Comparison of ENCODE assay signal across 26 cellular contexts in the genomic region with DNA sequence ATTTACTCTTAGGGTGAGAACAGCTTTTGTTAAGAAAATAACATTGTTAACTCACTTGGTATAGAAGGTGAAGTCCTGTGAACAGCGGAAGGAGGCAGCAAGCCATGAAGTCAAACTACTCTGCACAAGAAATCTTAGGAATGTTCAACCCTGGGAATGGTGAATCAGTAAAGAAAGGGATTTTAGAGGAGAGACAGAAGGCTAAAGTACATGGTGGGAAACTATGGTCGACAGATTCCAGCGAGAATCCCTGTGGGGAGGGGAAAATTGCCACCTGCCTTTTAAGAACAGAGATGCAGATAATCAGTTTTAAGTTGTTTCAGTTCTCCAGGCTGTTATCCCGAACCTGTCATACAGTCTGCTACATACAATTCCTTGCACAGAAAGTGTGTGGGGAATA.
DNase-seq lines count a peak whose midpoint lies in the region; ATAC-seq and TF ChIP-seq lines count a peak whose summit lies in the region.
"Had no signal": no experiment of that assay in that cellular context is flagged by ENCODE, and none has a peak within 500 bp of the region (broad histone marks: within the 10 kb centered on the region; RNA-seq: fewer than 3 reads in every experiment).

No MANE protein-coding gene starts in this region.

- H3K9me3 ChIP-seq in NT2/D1 (ENCODE audit: insufficient read depth, low read length) (no peaks in the 10 kb centered on the region), endodermal cell (ENCODE audit: control insufficient read depth, low read length) (no peaks in the 10 kb centered on the region)
- H3K9me3 ChIP-seq: colonic mucosa, heart left ventricle, MG63, spleen, stomach had no signal

- no peak overlapping the region for H3K4me3 Mint-ChIP-seq in endodermal cell
- H3K4me3 Mint-ChIP-seq: activated naive CD8-positive, alpha-beta T cell treated with anti-CD3 and anti-CD28 coated beads for 36 hours; naive B cell; T-helper 1 cell treated with Interleukin-12 subunit alpha and Interleukin-12 subunit beta and Interleukin-4 antibody, amounts not matched to agents 30 μg/mL and 1 μg/mL, for 36 hours had no signal

- no peaks in the 10 kb centered on the region for H3K9me3 Mint-ChIP-seq in endodermal cell
- H3K9me3 Mint-ChIP-seq: activated naive CD8-positive, alpha-beta T cell treated with anti-CD3 and anti-CD28 coated beads for 36 hours; activated T-helper 2 cell treated with anti-CD3 and anti-CD28 coated beads, Interferon-gamma antibody, Interleukin-2, Interleukin-4, amounts not matched to agents 10 μg/mL and 5 μg/mL and 100 μg/mL, durations not matched to agents 14 hours and 24 hours and 36 hours; T-helper 1 cell treated with Interleukin-12 subunit alpha and Interleukin-12 subunit beta and Interleukin-4 antibody, amounts not matched to agents 30 μg/mL and 1 μg/mL, for 36 hours had no signal

- H3K27ac ChIP-seq in endodermal cell (ENCODE audit: low read depth, low read length): peak overlapping the region; percentile 82
- H3K27ac ChIP-seq: colonic mucosa, spleen, stomach had no signal

- no peaks in the 10 kb centered on the region for H3K27me3 ChIP-seq in NT2/D1 (ENCODE audit: insufficient read depth, insufficient read length)
- H3K27me3 ChIP-seq in endodermal cell (ENCODE audit: control insufficient read depth, insufficient read depth, low read length, poor library complexity, severe bottlenecking): no peaks in the 10 kb centered on the region
- H3K27me3 ChIP-seq: colonic mucosa, heart left ventricle, MG63, spleen, stomach had no signal

- H3K4me3 ChIP-seq in NT2/D1 (ENCODE audit: insufficient read length, low read depth) (no peak overlapping the region), endodermal cell (ENCODE audit: low read length) (no peak overlapping the region)
- H3K4me3 ChIP-seq: colonic mucosa, heart left ventricle, MG63, spleen, stomach had no signal

- H3K9ac ChIP-seq in NT2/D1 (ENCODE audit: insufficient read length, low read depth) (no peak overlapping the region), endodermal cell (ENCODE audit: extremely low read depth, low read length, poor library complexity, severe bottlenecking) (no peak overlapping the region)

- peak overlapping the region; percentile 10 for H3K27ac Mint-ChIP-seq in endodermal cell
- H3K27ac Mint-ChIP-seq: activated naive CD8-positive, alpha-beta T cell treated with anti-CD3 and anti-CD28 coated beads for 36 hours; activated T-helper 2 cell treated with anti-CD3 and anti-CD28 coated beads, Interferon-gamma antibody, Interleukin-2, Interleukin-4, amounts not matched to agents 10 μg/mL and 5 μg/mL and 100 μg/mL, durations not matched to agents 14 hours and 24 hours and 36 hours; naive B cell; T-helper 1 cell treated with Interleukin-12 subunit alpha and Interleukin-12 subunit beta and Interleukin-4 antibody, amounts not matched to agents 30 μg/mL and 1 μg/mL, for 36 hours had no signal

- H3K4me1 ChIP-seq in NT2/D1 (ENCODE audit: insufficient read depth, insufficient read length) (no peaks in the 10 kb centered on the region), endodermal cell (ENCODE audit: control insufficient read depth, insufficient read depth, low read length) (peaks cover 6% of the 10 kb centered on the region)
- H3K4me1 ChIP-seq: colonic mucosa, heart left ventricle, spleen, stomach had no signal

- H3K27me3 Mint-ChIP-seq in endodermal cell (ENCODE audit: insufficient read depth): no peaks in the 10 kb centered on the region
- H3K27me3 Mint-ChIP-seq: naive B cell had no signal

- peaks cover 10% of the 10 kb centered on the region for H3K4me1 Mint-ChIP-seq in endodermal cell
- H3K4me1 Mint-ChIP-seq: activated naive CD8-positive, alpha-beta T cell treated with anti-CD3 and anti-CD28 coated beads for 36 hours; naive B cell had no signal

- TF ChIP-seq CTCF in endodermal cell (conservative IDR thresholded peaks at IDR 0.05): no peak

- ATAC-seq in GM18517 (IDR thresholded peaks at IDR 0.05; ENCODE audit: unreplicated experiment) (no peak), HG02970 (IDR thresholded peaks at IDR 0.05; ENCODE audit: low FRiP score, unreplicated experiment) (no peak)
- ATAC-seq: heart left ventricle, HepG2 had no signal

- H3K36me3 Mint-ChIP-seq in endodermal cell (ENCODE audit: low read depth): no peaks in the 10 kb centered on the region
- H3K36me3 Mint-ChIP-seq: activated naive CD8-positive, alpha-beta T cell treated with anti-CD3 and anti-CD28 coated beads for 36 hours; naive B cell had no signal

- WGBS in endodermal cell (ENCODE audit: insufficient coverage in 1 of 2, insufficient read length in 1 of 2), 2 experiments: 65 to 68% methylated on average over 4 of the region's 4 CpGs

- H3K36me3 ChIP-seq in NT2/D1 (ENCODE audit: insufficient read depth, insufficient read length, low read length) (no peaks in the 10 kb centered on the region), endodermal cell (ENCODE audit: control insufficient read depth, insufficient read depth, low read length) (no peaks in the 10 kb centered on the region)
- H3K36me3 ChIP-seq: colonic mucosa, heart left ventricle, MG63, spleen, stomach had no signal

- DNase-seq in NT2/D1 (ENCODE audit: low read depth, low spot score): peak; percentile 52
- DNase-seq in endodermal cell: peak; percentile 83
- DNase-seq in left kidney (ENCODE audit: low read depth, low spot score): peak; percentile 39
- DNase-seq in activated CD8-positive, alpha-beta memory T cell treated with anti-CD3 and anti-CD28 coated beads for 24 hours: no peak
- no peak for DNase-seq in superior temporal gyrus (ENCODE audit: extremely low spot score)
- DNase-seq: activated CD4-positive, alpha-beta T cell treated with anti-CD3 and anti-CD28 coated beads, Interleukin-2, amount 50 U/mL, for 1 hour; activated CD8-positive, alpha-beta memory T cell treated with anti-CD3 and anti-CD28 coated beads, Interleukin-2, amount 50 U/mL, for 4 hours; activated naive CD8-positive, alpha-beta T cell treated with anti-CD3 and anti-CD28 coated beads for 36 hours; colonic mucosa; DMS79; heart left ventricle; MG63; naive B cell; NCI-H1436 treated with DMSO at 0.1 percent for 48 hours; NCI-H2171 treated with DMSO at 0.1 percent for 48 hours; OCI-M1; Right ventricle myocardium superior; spleen; stimulated activated CD4-positive, alpha-beta T cell treated with anti-CD3 and anti-CD28 coated beads, Interleukin-4, amount 100 ng/mL, for 4 hours; stomach; trophoblast cell had no signal

Comparison
In these comparisons a context has a peak if more than half of its experiments do, and no peak if none do; other contexts are left out.
1. DNase-seq: peak in NT2/D1 (single experiment), endodermal cell (single experiment) and left kidney (single experiment); none in activated CD8-positive, alpha-beta memory T cell treated with anti-CD3 and anti-CD28 coated beads for 24 hours (single experiment) and superior temporal gyrus (single experiment).